ENCODE assay signal across 23 cellular contexts in genomic region chr22:48785792-48786678, GRCh38.
"Had no signal": no experiment of that assay in that cellular context is flagged by ENCODE, and none has a peak within 500 bp of the region (broad histone marks: within the 10 kb centered on the region; RNA-seq: fewer than 3 reads in every experiment).

No MANE protein-coding gene starts in this region.

- H3K27ac Mint-ChIP-seq: activated B cell treated with CpG ODN at 0.5 μM for 24 hours; activated CD4-positive, alpha-beta T cell treated with anti-CD3 and anti-CD28 coated beads, Interleukin-2, amount 10 ng/mL, durations not matched to agents 7 days and 5 days; activated naive CD8-positive, alpha-beta T cell treated with anti-CD3 and anti-CD28 coated beads, Interleukin-2, amount 10 ng/mL, durations not matched to agents 7 days and 5 days; activated T-helper 1 cell treated with anti-CD3 and anti-CD28 coated beads, Interleukin-12 subunit alpha, Interleukin-12 subunit beta, Interleukin-2, Interleukin-4 antibody, amounts not matched to agents 30 ng/mL and 10 ng/mL and 1 ng/mL, durations not matched to agents 14 hours and 24 hours and 36 hours; nephron had no signal

- DNase-seq: activated B cell treated with CpG ODN at 0.5 μM for 24 hours; activated CD4-positive, alpha-beta T cell treated with anti-CD3 and anti-CD28 coated beads, Interleukin-2, amount 10 ng/mL, durations not matched to agents 7 days and 5 days; activated CD8-positive, alpha-beta memory T cell treated with anti-CD3 and anti-CD28 coated beads for 24 hours; activated naive CD4-positive, alpha-beta T cell treated with Interleukin-2 at 50 U/mL for 16 hours; activated naive CD8-positive, alpha-beta T cell treated with anti-CD3 and anti-CD28 coated beads, Interleukin-2, amount 10 ng/mL, durations not matched to agents 7 days and 5 days; amygdala; foreskin melanocyte; glutamatergic neuron; hippocampal formation; left colon; lower lobe of right lung; occipital lobe; retina; stimulated activated CD4-positive, alpha-beta T cell treated with anti-CD3 and anti-CD28 coated beads, Interleukin-12 subunit alpha, Interleukin-12 subunit beta, amount 100 ng/mL, for 4 hours; stimulated activated CD4-positive, alpha-beta T cell treated with anti-CD3 and anti-CD28 coated beads, Interleukin-1b, Interleukin-23, amount 100 ng/mL, for 48 hours; stimulated activated CD8-positive, alpha-beta memory T cell treated with anti-CD3 and anti-CD28 coated beads, Interleukin-4, amount 100 ng/mL, for 48 hours; stimulated activated naive CD8-positive, alpha-beta T cell treated with anti-CD3 and anti-CD28 coated beads, Interleukin-15, Interleukin-2, amounts not matched to agents 100 U/mL and 50 U/mL, for 24 hours; substantia nigra; tibial artery had no signal

- H3K27me3 ChIP-seq: cardiac muscle cell, dorsolateral prefrontal cortex, tibial artery had no signal

- H3K9me3 Mint-ChIP-seq: activated B cell treated with CpG ODN at 0.5 μM for 24 hours; activated CD4-positive, alpha-beta T cell treated with anti-CD3 and anti-CD28 coated beads, Interleukin-2, amount 10 ng/mL, durations not matched to agents 7 days and 5 days; activated naive CD8-positive, alpha-beta T cell treated with anti-CD3 and anti-CD28 coated beads, Interleukin-2, amount 10 ng/mL, durations not matched to agents 7 days and 5 days; activated T-helper 1 cell treated with anti-CD3 and anti-CD28 coated beads, Interleukin-12 subunit alpha, Interleukin-12 subunit beta, Interleukin-2, Interleukin-4 antibody, amounts not matched to agents 30 ng/mL and 10 ng/mL and 1 ng/mL, durations not matched to agents 14 hours and 24 hours and 36 hours had no signal

- H3K27me3 Mint-ChIP-seq: activated B cell treated with CpG ODN at 0.5 μM for 24 hours; activated CD4-positive, alpha-beta T cell treated with anti-CD3 and anti-CD28 coated beads, Interleukin-2, amount 10 ng/mL, durations not matched to agents 7 days and 5 days; activated naive CD8-positive, alpha-beta T cell treated with anti-CD3 and anti-CD28 coated beads, Interleukin-2, amount 10 ng/mL, durations not matched to agents 7 days and 5 days had no signal

- H3K9me3 ChIP-seq: lower lobe of right lung, tibial artery had no signal

- H3K4me3 Mint-ChIP-seq: activated B cell treated with CpG ODN at 0.5 μM for 24 hours; activated CD4-positive, alpha-beta T cell treated with anti-CD3 and anti-CD28 coated beads, Interleukin-2, amount 10 ng/mL, durations not matched to agents 7 days and 5 days; activated naive CD8-positive, alpha-beta T cell treated with anti-CD3 and anti-CD28 coated beads, Interleukin-2, amount 10 ng/mL, durations not matched to agents 7 days and 5 days; activated T-helper 1 cell treated with anti-CD3 and anti-CD28 coated beads, Interleukin-12 subunit alpha, Interleukin-12 subunit beta, Interleukin-2, Interleukin-4 antibody, amounts not matched to agents 30 ng/mL and 10 ng/mL and 1 ng/mL, durations not matched to agents 14 hours and 24 hours and 36 hours; nephron had no signal

- H3K4me1 ChIP-seq: lower lobe of right lung, tibial artery had no signal

- H3K36me3 Mint-ChIP-seq: activated naive CD8-positive, alpha-beta T cell treated with anti-CD3 and anti-CD28 coated beads, Interleukin-2, amount 10 ng/mL, durations not matched to agents 7 days and 5 days had no signal

- H3K4me1 Mint-ChIP-seq: activated B cell treated with CpG ODN at 0.5 μM for 24 hours; activated CD4-positive, alpha-beta T cell treated with anti-CD3 and anti-CD28 coated beads, Interleukin-2, amount 10 ng/mL, durations not matched to agents 7 days and 5 days; activated naive CD8-positive, alpha-beta T cell treated with anti-CD3 and anti-CD28 coated beads, Interleukin-2, amount 10 ng/mL, durations not matched to agents 7 days and 5 days; nephron had no signal

- H3K4me3 ChIP-seq: cardiac muscle cell, dorsolateral prefrontal cortex, lower lobe of right lung, tibial artery had no signal

- ATAC-seq: left colon; stimulated activated naive CD8-positive, alpha-beta T cell treated with anti-CD3 and anti-CD28 coated beads, Interleukin-15, Interleukin-2, amounts not matched to agents 100 U/mL and 50 U/mL, for 24 hours had no signal

- H3K27ac ChIP-seq: cardiac muscle cell, dorsolateral prefrontal cortex, lower lobe of right lung, tibial artery had no signal

- H3K36me3 ChIP-seq: cardiac muscle cell, lower lobe of right lung, tibial artery had no signal
